17 cellular contexts compared by ENCODE assay signal in the genomic region with DNA sequence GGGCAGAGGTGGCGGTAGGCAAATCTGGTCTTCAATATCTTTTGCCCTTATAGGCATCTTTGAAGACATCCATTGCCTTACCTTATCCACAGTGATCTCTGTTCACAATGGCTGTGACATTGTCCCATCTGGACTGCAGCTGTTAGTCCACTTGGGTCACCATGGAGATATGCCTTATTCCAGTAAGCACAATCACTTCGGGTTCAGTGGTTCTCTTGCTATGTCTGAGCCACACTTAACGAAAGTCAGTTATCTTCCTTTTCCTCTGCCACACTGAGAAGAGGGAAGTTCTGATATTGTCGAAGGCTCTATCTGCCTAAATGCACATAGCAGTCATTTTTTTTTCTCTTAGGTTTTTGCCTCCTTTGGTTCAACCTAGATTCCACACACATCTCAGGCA.
"Had no signal": no experiment of that assay in that cellular context is flagged by ENCODE, and none has a peak within 500 bp of the region (broad histone marks: within the 10 kb centered on the region; RNA-seq: fewer than 3 reads in every experiment).

No MANE protein-coding gene starts in this region.

- H3K4me3 ChIP-seq: coronary artery, esophagus muscularis mucosa, hepatocyte, left lung, pancreas, sigmoid colon had no signal

- H3K4me1 ChIP-seq: esophagus muscularis mucosa, left lung, pancreas, sigmoid colon had no signal

- H3K9me3 ChIP-seq: esophagus muscularis mucosa, left lung, pancreas, sigmoid colon had no signal

- H3K27ac ChIP-seq: brain microvascular endothelial cell, coronary artery, esophagus muscularis mucosa, hepatocyte, left lung, pancreas, sigmoid colon had no signal

- FAIRE-seq: keratinocyte, pancreas had no signal

- H3K36me3 ChIP-seq: brain microvascular endothelial cell, esophagus muscularis mucosa, left lung, pancreas, sigmoid colon had no signal

- H3K27me3 ChIP-seq: brain microvascular endothelial cell, esophagus muscularis mucosa, hepatocyte, left lung, pancreas, sigmoid colon had no signal

- DNase-seq: activated CD4-positive, alpha-beta T cell treated with anti-CD3 and anti-CD28 coated beads, Interleukin-2, amount 10 ng/mL, durations not matched to agents 7 days and 5 days; activated CD4-positive, CD25-positive, alpha-beta regulatory T cell; activated CD8-positive, alpha-beta memory T cell treated with anti-CD3 and anti-CD28 coated beads, Interleukin-2, amount 50 U/mL, for 48 hours; activated naive CD4-positive, alpha-beta T cell; activated naive CD8-positive, alpha-beta T cell treated with anti-CD3 and anti-CD28 coated beads, Interleukin-2, amount 10 ng/mL, durations not matched to agents 7 days and 5 days; anterior cingulate cortex; brain microvascular endothelial cell; left lung; mammary epithelial cell; naive B cell; pancreas; sigmoid colon; stimulated activated CD4-positive, alpha-beta T cell treated with anti-CD3 and anti-CD28 coated beads, Interleukin-12 subunit alpha, Interleukin-12 subunit beta, amount 100 ng/mL, for 4 hours had no signal
